In genomic region chr19:13133241-13133870, GRCh38 we compare ENCODE assay signal across 13 cellular contexts. TPM values are rescaled to one million over a fixed set of nuclear protein-coding genes. Genes with fewer than 3 reads are reported as not detected.
A peak's percentile ranks its signal among the peaks of the same experiment; 100 is the strongest.
DNase-seq lines count a peak whose midpoint lies in the region; ATAC-seq and TF ChIP-seq lines count a peak whose summit lies in the region.
"Had no signal": no experiment of that assay in that cellular context is flagged by ENCODE, and none has a peak within 500 bp of the region (broad histone marks: within the 10 kb centered on the region; RNA-seq: fewer than 3 reads in every experiment).

No MANE protein-coding gene starts in this region.

- POLR2A ChIA-PET in HEK293T (lab: Yijun Ruan, JAX), result interaction anchor here (1.1 to 1.6 kb wide), 2 partner anchors 14 to 19 kb away, joined by 3 to 7 read pairs; no protein-coding TSS in a partner anchor

- no peak overlapping the region for H3K4me3 Mint-ChIP-seq in activated naive CD4-positive, alpha-beta T cell treated with anti-CD3 and anti-CD28 coated beads for 36 hours
- H3K4me3 Mint-ChIP-seq in activated T-helper 2 cell treated with anti-CD3 and anti-CD28 coated beads, Interferon-gamma antibody, Interleukin-2, Interleukin-4, amounts not matched to agents 10 μg/mL and 5 μg/mL and 100 μg/mL, durations not matched to agents 14 hours and 24 hours and 36 hours (ENCODE audit: low read depth), result peak overlapping the region; percentile 78

- no peak for DNase-seq in activated naive CD4-positive, alpha-beta T cell treated with anti-CD3 and anti-CD28 coated beads for 36 hours
- DNase-seq in activated naive CD4-positive, alpha-beta T cell (lab: John Stamatoyannopoulos, UW), result no peak
- DNase-seq in activated T-helper 2 cell treated with anti-CD3 and anti-CD28 coated beads, Interferon-gamma antibody, Interleukin-2, Interleukin-4, amounts not matched to agents 10 μg/mL and 5 μg/mL and 100 μg/mL, durations not matched to agents 14 hours and 24 hours and 36 hours (ENCODE audit: low spot score), result no peak
- DNase-seq in left kidney (ENCODE audit: low read depth, low spot score) (peak; percentile 49), superior temporal gyrus (ENCODE audit: extremely low spot score) (peak; percentile 85), HEK293T (ENCODE audit: extremely low spot score) (no peak), NCI-H446 (lab: John Stamatoyannopoulos, UW) (no peak)
- DNase-seq: activated CD8-positive, alpha-beta memory T cell treated with anti-CD3 and anti-CD28 coated beads, Interleukin-2, amount 50 U/mL, for 4 hours; DMS53; left ventricle myocardium superior; NCI-H2029; NCI-H69 had no signal

- H3K27me3 Mint-ChIP-seq in activated naive CD4-positive, alpha-beta T cell treated with anti-CD3 and anti-CD28 coated beads for 36 hours (ENCODE audit: low read depth), result no peaks in the 10 kb centered on the region
- H3K27me3 Mint-ChIP-seq in activated T-helper 2 cell treated with anti-CD3 and anti-CD28 coated beads, Interferon-gamma antibody, Interleukin-2, Interleukin-4, amounts not matched to agents 10 μg/mL and 5 μg/mL and 100 μg/mL, durations not matched to agents 14 hours and 24 hours and 36 hours (ENCODE audit: low read depth), result no peaks in the 10 kb centered on the region

- no peaks in the 10 kb centered on the region for H3K9me3 Mint-ChIP-seq in activated naive CD4-positive, alpha-beta T cell treated with anti-CD3 and anti-CD28 coated beads for 36 hours
- H3K9me3 Mint-ChIP-seq in activated T-helper 2 cell treated with anti-CD3 and anti-CD28 coated beads, Interferon-gamma antibody, Interleukin-2, Interleukin-4, amounts not matched to agents 10 μg/mL and 5 μg/mL and 100 μg/mL, durations not matched to agents 14 hours and 24 hours and 36 hours, result no peaks in the 10 kb centered on the region

- H3K4me1 Mint-ChIP-seq in activated naive CD4-positive, alpha-beta T cell treated with anti-CD3 and anti-CD28 coated beads for 36 hours (ENCODE audit: low read depth), result peaks cover 34% of the 10 kb centered on the region
- H3K4me1 Mint-ChIP-seq in activated T-helper 2 cell treated with anti-CD3 and anti-CD28 coated beads, Interferon-gamma antibody, Interleukin-2, Interleukin-4, amounts not matched to agents 10 μg/mL and 5 μg/mL and 100 μg/mL, durations not matched to agents 14 hours and 24 hours and 36 hours (ENCODE audit: low read depth), result peaks cover 37% of the 10 kb centered on the region

- intact Hi-C loops in activated naive CD4-positive, alpha-beta T cell treated with anti-CD3 and anti-CD28 coated beads for 36 hours (cut with micrococcal nuclease), result no loop called here
- intact Hi-C loops in activated T-helper 2 cell treated with anti-CD3 and anti-CD28 coated beads, Interferon-gamma antibody, Interleukin-2, Interleukin-4, amounts not matched to agents 10 μg/mL and 5 μg/mL and 100 μg/mL, durations not matched to agents 14 hours and 24 hours and 36 hours (cut with micrococcal nuclease), result loop anchor here (2.0 kb wide), 1 partner anchor 33 kb away; no protein-coding TSS in a partner anchor

- CTCF ChIA-PET in activated naive CD4-positive, alpha-beta T cell treated with anti-CD3 and anti-CD28 coated beads for 36 hours (lab: Charles Lee), result interaction anchor here (1.4 kb wide), 1 partner anchor 29 kb away, joined by 4 read pairs; no protein-coding TSS in a partner anchor
- CTCF ChIA-PET in HEK293T (lab: Yijun Ruan, JAX), result no interaction called here

- peak overlapping the region; percentile 79 for H3K27ac Mint-ChIP-seq in activated naive CD4-positive, alpha-beta T cell treated with anti-CD3 and anti-CD28 coated beads for 36 hours
- peak overlapping the region; percentile 98 for H3K27ac Mint-ChIP-seq in activated T-helper 2 cell treated with anti-CD3 and anti-CD28 coated beads, Interferon-gamma antibody, Interleukin-2, Interleukin-4, amounts not matched to agents 10 μg/mL and 5 μg/mL and 100 μg/mL, durations not matched to agents 14 hours and 24 hours and 36 hours

- H3K36me3 Mint-ChIP-seq in activated naive CD4-positive, alpha-beta T cell treated with anti-CD3 and anti-CD28 coated beads for 36 hours (ENCODE audit: low read depth), result peaks cover 8% of the 10 kb centered on the region
- peaks cover 58% of the 10 kb centered on the region for H3K36me3 Mint-ChIP-seq in activated T-helper 2 cell treated with anti-CD3 and anti-CD28 coated beads, Interferon-gamma antibody, Interleukin-2, Interleukin-4, amounts not matched to agents 10 μg/mL and 5 μg/mL and 100 μg/mL, durations not matched to agents 14 hours and 24 hours and 36 hours (ENCODE audit: low read depth)

- ATAC-seq in GM21526 (IDR thresholded peaks at IDR 0.05; ENCODE audit: low FRiP score, unreplicated experiment), result no peak
- ATAC-seq: left ventricle myocardium superior had no signal

TF ChIP-seq in HEK293T, 16 proteins besides CTCF, POLR2A, EP300 and RAD21:
- TF ChIP-seq LEF1 (IDR thresholded peaks at IDR 0.05; ENCODE audit: borderline replicate concordance) (no peak), ARNT (IDR thresholded peaks at IDR 0.05) (no peak), HDGF (IDR thresholded peaks at IDR 0.05; ENCODE audit: borderline replicate concordance) (no peak), FOXM1 (IDR thresholded peaks at IDR 0.05; ENCODE audit: borderline replicate concordance) (no peak), PKNOX1 (IDR thresholded peaks at IDR 0.05) (no peak), ZNF384 (IDR thresholded peaks at IDR 0.05) (no peak), CTBP1 (IDR thresholded peaks at IDR 0.05; ENCODE audit: borderline replicate concordance) (no peak), NFRKB (IDR thresholded peaks at IDR 0.05) (no peak), SUZ12 (IDR thresholded peaks at IDR 0.05) (no peak), TARDBP (IDR thresholded peaks at IDR 0.05) (no peak), FOXA1 (IDR thresholded peaks at IDR 0.05) (no peak)

RNA-seq across cellular contexts. Expression of gene NACC1, which starts 15.3 kb away (rescaled TPM):
- total RNA-seq in activated naive CD4-positive, alpha-beta T cell treated with anti-CD3 and anti-CD28 coated beads for 36 hours, result 10 to 100 TPM; 41.3 to 45.0 TPM
- total RNA-seq in activated T-helper 2 cell treated with anti-CD3 and anti-CD28 coated beads, Interferon-gamma antibody, Interleukin-2, Interleukin-4, amounts not matched to agents 10 μg/mL and 5 μg/mL and 100 μg/mL, durations not matched to agents 14 hours and 24 hours and 36 hours, result 117 and 132 TPM in 2 replicates

RNA-seq across cellular contexts. Expression of gene TRMT1, which starts 16.8 kb away (rescaled TPM):
- 10 to 100 TPM; 55.8 to 59.6 TPM for total RNA-seq in activated naive CD4-positive, alpha-beta T cell treated with anti-CD3 and anti-CD28 coated beads for 36 hours
- total RNA-seq in activated T-helper 2 cell treated with anti-CD3 and anti-CD28 coated beads, Interferon-gamma antibody, Interleukin-2, Interleukin-4, amounts not matched to agents 10 μg/mL and 5 μg/mL and 100 μg/mL, durations not matched to agents 14 hours and 24 hours and 36 hours, result 112 and 116 TPM in 2 replicates

RNA-seq across cellular contexts. Expression of gene STX10, which starts 16.8 kb away (rescaled TPM):
- total RNA-seq in activated naive CD4-positive, alpha-beta T cell treated with anti-CD3 and anti-CD28 coated beads for 36 hours, result 10 to 100 TPM; 48.3 to 48.9 TPM
- total RNA-seq in activated T-helper 2 cell treated with anti-CD3 and anti-CD28 coated beads, Interferon-gamma antibody, Interleukin-2, Interleukin-4, amounts not matched to agents 10 μg/mL and 5 μg/mL and 100 μg/mL, durations not matched to agents 14 hours and 24 hours and 36 hours, result 68.9 and 69.1 TPM in 2 replicates

RNA-seq across cellular contexts. Expression of gene IER2, which starts 16.9 kb away (rescaled TPM):
- 100 to 1,000 TPM; 120 to 123 TPM for total RNA-seq in activated naive CD4-positive, alpha-beta T cell treated with anti-CD3 and anti-CD28 coated beads for 36 hours
- total RNA-seq in activated T-helper 2 cell treated with anti-CD3 and anti-CD28 coated beads, Interferon-gamma antibody, Interleukin-2, Interleukin-4, amounts not matched to agents 10 μg/mL and 5 μg/mL and 100 μg/mL, durations not matched to agents 14 hours and 24 hours and 36 hours, result 140 and 143 TPM in 2 replicates

RNA-seq across cellular contexts. Expression of gene LYL1, which starts 30.7 kb away (rescaled TPM):
- 1 to 10 TPM; 1.8 to 2.2 TPM for total RNA-seq in activated naive CD4-positive, alpha-beta T cell treated with anti-CD3 and anti-CD28 coated beads for 36 hours
- 5.5 and 5.6 TPM in 2 replicates for total RNA-seq in activated T-helper 2 cell treated with anti-CD3 and anti-CD28 coated beads, Interferon-gamma antibody, Interleukin-2, Interleukin-4, amounts not matched to agents 10 μg/mL and 5 μg/mL and 100 μg/mL, durations not matched to agents 14 hours and 24 hours and 36 hours

Comparison
In these comparisons a context has a peak if more than half of its experiments do, and no peak if none do; other contexts are left out.
1. DNase-seq: peak in left kidney (single experiment) and superior temporal gyrus (single experiment); none in activated naive CD4-positive, alpha-beta T cell treated with anti-CD3 and anti-CD28 coated beads for 36 hours (single experiment), activated naive CD4-positive, alpha-beta T cell (0 of 4), activated T-helper 2 cell treated with anti-CD3 and anti-CD28 coated beads, Interferon-gamma antibody, Interleukin-2, Interleukin-4, amounts not matched to agents 10 μg/mL and 5 μg/mL and 100 μg/mL, durations not matched to agents 14 hours and 24 hours and 36 hours (single experiment), HEK293T (single experiment) and NCI-H446 (0 of 2).